In the genomic region with DNA sequence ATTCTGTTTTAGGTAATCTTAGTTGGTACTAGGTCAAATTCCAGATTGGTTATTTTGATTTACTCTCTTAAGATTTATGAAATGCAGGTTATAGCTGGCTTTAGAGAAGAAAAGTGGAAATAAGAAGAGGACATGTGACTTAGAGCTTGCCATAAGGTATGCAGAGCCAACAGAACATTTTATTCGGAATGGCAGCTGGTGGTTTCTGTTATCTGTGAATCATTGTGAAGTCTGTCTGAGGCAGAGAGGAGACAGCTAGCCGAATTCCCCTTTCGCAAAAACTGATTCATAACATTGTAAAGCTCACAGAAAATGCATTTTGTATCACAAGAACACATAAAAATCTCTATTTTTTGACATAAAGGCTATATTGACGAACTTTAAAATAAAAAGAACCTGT, we compare ENCODE assay signal across 11 cellular contexts.
A peak's percentile ranks its signal among the peaks of the same experiment; 100 is the strongest.
DNase-seq lines count a peak whose midpoint lies in the region; ATAC-seq and TF ChIP-seq lines count a peak whose summit lies in the region.
"Had no signal": no experiment of that assay in that cellular context is flagged by ENCODE, and none has a peak within 500 bp of the region (broad histone marks: within the 10 kb centered on the region; RNA-seq: fewer than 3 reads in every experiment).

No MANE protein-coding gene starts in this region.

- H3K9ac ChIP-seq in mammary epithelial cell (ENCODE audit: insufficient read depth, low read length): peak overlapping the region; percentile 23

- H3K4me2 ChIP-seq in mammary epithelial cell (ENCODE audit: insufficient read depth, low read depth, low read length): peak overlapping the region; percentile 80

- WGBS in mammary epithelial cell (ENCODE audit: low coverage, missing lambda C conversion rate): 3% methylated on average over 4 of the region's 4 CpGs

- H3K27me3 ChIP-seq in mammary epithelial cell (ENCODE audit: insufficient read depth, low read length): no peaks in the 10 kb centered on the region

- H3K27ac ChIP-seq in mammary epithelial cell (ENCODE audit: insufficient read depth, low read depth, low read length): peak overlapping the region; percentile 93

- dilution Hi-C loops in mammary epithelial cell (cut with HindIII; ENCODE audit: low sequenced_read_pairs): no loop called here

- H3K36me3 Mint-ChIP-seq in mesothelial cell of epicardium: no peaks in the 10 kb centered on the region
- H3K36me3 Mint-ChIP-seq: CD14-positive monocyte had no signal

- in situ Hi-C loops in mammary epithelial cell (cut with MboI; ENCODE audit: low sequenced_read_pairs in 2 of 2): no loop called here

- no peak for TF ChIP-seq CTCF in mammary epithelial cell (conservative IDR thresholded peaks at IDR 0.05 in 1 of 2, IDR thresholded peaks at IDR 0.05 in 1 of 2; ENCODE audit: extremely low read depth in 1 of 2, insufficient read depth in 1 of 2, low read depth in 1 of 2, low read length in 2 of 2)
- TF ChIP-seq CTCF in mesothelial cell of epicardium (IDR thresholded peaks at IDR 0.05; ENCODE audit: unreplicated experiment): no peak

- no peak for ATAC-seq in GM18498 (IDR thresholded peaks at IDR 0.05; ENCODE audit: unreplicated experiment)
- ATAC-seq in GM21447 (IDR thresholded peaks at IDR 0.05; ENCODE audit: unreplicated experiment): no peak
- no peak for ATAC-seq in HG03521 (IDR thresholded peaks at IDR 0.05; ENCODE audit: unreplicated experiment)

- H2AFZ ChIP-seq in mammary epithelial cell (ENCODE audit: low read depth, low read length): no peak overlapping the region

- H3K4me1 Mint-ChIP-seq in mesothelial cell of epicardium: peaks cover 35% of the 10 kb centered on the region
- H3K4me1 Mint-ChIP-seq: CD14-positive monocyte had no signal

- peak overlapping the region; percentile 62 for H3K27ac Mint-ChIP-seq in mesothelial cell of epicardium
- H3K27ac Mint-ChIP-seq: CD14-positive monocyte had no signal

- H3K4me3 ChIP-seq in mammary epithelial cell (replicated peaks in 1 of 3; ENCODE audit: insufficient read depth in 1 of 3, low read depth in 2 of 3, low read length in 3 of 3): no peak overlapping the region

- intact Hi-C loops in mammary epithelial cell (cut with micrococcal nuclease): no loop called here

- BruUV-seq in mammary epithelial cell (replicated peaks; lab: Mats Ljungman, UMichigan): no TSS peak

- H3K4me1 ChIP-seq in mammary epithelial cell (ENCODE audit: insufficient read depth, low read length): peaks cover 36% of the 10 kb centered on the region

- no peaks in the 10 kb centered on the region for H4K20me1 ChIP-seq in mammary epithelial cell (ENCODE audit: insufficient read depth, low read length)

- no peaks in the 10 kb centered on the region for H3K79me2 ChIP-seq in mammary epithelial cell (ENCODE audit: insufficient read depth, low read length)

- H3K9me3 Mint-ChIP-seq in mesothelial cell of epicardium: no peaks in the 10 kb centered on the region
- H3K9me3 Mint-ChIP-seq: CD14-positive monocyte had no signal

- H3K27me3 Mint-ChIP-seq in mesothelial cell of epicardium (ENCODE audit: low read depth): no peaks in the 10 kb centered on the region

- no peak overlapping the region for H3K4me3 Mint-ChIP-seq in mesothelial cell of epicardium
- H3K4me3 Mint-ChIP-seq: CD14-positive monocyte had no signal

- no peaks in the 10 kb centered on the region for H3K9me3 ChIP-seq in mammary epithelial cell (replicated peaks; ENCODE audit: insufficient read depth, low read length)

- CTCF ChIA-PET in mammary epithelial cell (lab: Charles Lee; ENCODE audit: low non-redundant PET): interaction anchor here (1.2 kb wide), 1 partner anchor 189 kb away, joined by 4 read pairs; no protein-coding TSS in a partner anchor

- DNase-seq in Ammon's horn (ENCODE audit: low spot score): peak; percentile 46
- DNase-seq in NCI-H226: peak; percentile 83
- peak; percentile 83 for DNase-seq in mammary epithelial cell
- no peak for DNase-seq in mesothelial cell of epicardium (ENCODE audit: low spot score in 2 of 2, unreplicated experiment in 2 of 2)
- DNase-seq in SIG-M5 (lab: John Stamatoyannopoulos, UW): no peak
- DNase-seq: head of caudate nucleus, NCI-H1105 had no signal

- H3K36me3 ChIP-seq in mammary epithelial cell (ENCODE audit: insufficient read depth, low read length): no peaks in the 10 kb centered on the region

Comparison
In these comparisons a context has a peak if more than half of its experiments do, and no peak if none do; other contexts are left out.
1. DNase-seq: peak in Ammon's horn (single experiment), NCI-H226 (single experiment) and mammary epithelial cell (single experiment); none in mesothelial cell of epicardium (0 of 2) and SIG-M5 (single experiment).